ENCODE assay signal across 21 cellular contexts in genomic region chr16:88618182-88618955, GRCh38. TPM values are rescaled to one million over a fixed set of nuclear protein-coding genes. Genes with fewer than 3 reads are reported as not detected.
DNase-seq lines count a peak whose midpoint lies in the region; ATAC-seq and TF ChIP-seq lines count a peak whose summit lies in the region.
"Had no signal": no experiment of that assay in that cellular context is flagged by ENCODE, and none has a peak within 500 bp of the region (broad histone marks: within the 10 kb centered on the region; RNA-seq: fewer than 3 reads in every experiment).

No MANE protein-coding gene starts in this region.

- no peak overlapping the region for H3K4me3 ChIP-seq in CD8-positive, alpha-beta T cell (ENCODE audit: low read depth, low read length)
- H3K4me3 ChIP-seq in IMR-90 (ENCODE audit: insufficient read depth, low read depth, low read length) (no peak overlapping the region), colonic mucosa (no peak overlapping the region)
- H3K4me3 ChIP-seq: ascending aorta; BLaER1 treated with 17β-estradiol and CSF1 and Interleukin-3, amounts not matched to agents 10 nM and 100 nM; GM12878; psoas muscle had no signal

- H3K27me3 ChIP-seq in CD8-positive, alpha-beta T cell (ENCODE audit: insufficient read depth, low read length) = no peaks in the 10 kb centered on the region
- H3K27me3 ChIP-seq in IMR-90 (ENCODE audit: control insufficient read depth, insufficient read depth, low read length) (no peaks in the 10 kb centered on the region), colonic mucosa (no peaks in the 10 kb centered on the region)
- H3K27me3 ChIP-seq: ascending aorta; BLaER1 treated with 17β-estradiol and CSF1 and Interleukin-3, amounts not matched to agents 10 nM and 100 nM had no signal

- no peak overlapping the region for H3K23ac ChIP-seq in IMR-90 (ENCODE audit: low read depth, low read length)

- no TSS peak for BruUV-seq in IMR-90 (replicated peaks; lab: Mats Ljungman, UMichigan)

- H3K18ac ChIP-seq in IMR-90 (ENCODE audit: low read depth, low read length) = no peak overlapping the region

- no peaks in the 10 kb centered on the region for H3K27me3 Mint-ChIP-seq in CD8-positive, alpha-beta T cell (ENCODE audit: low read depth)
- H3K27me3 Mint-ChIP-seq: activated B cell treated with CpG ODN at 0.5 μM for 24 hours had no signal

- H3K4me1 ChIP-seq in CD8-positive, alpha-beta T cell (ENCODE audit: insufficient read depth, low read length) = peaks cover 28% of the 10 kb centered on the region
- H3K4me1 ChIP-seq in IMR-90 (ENCODE audit: control insufficient read depth, insufficient read depth, low read length) = peaks cover 33% of the 10 kb centered on the region
- H3K4me1 ChIP-seq in colonic mucosa = peaks cover 32% of the 10 kb centered on the region
- H3K4me1 ChIP-seq: ascending aorta, psoas muscle had no signal

- CTCF ChIA-PET in CD8-positive, alpha-beta T cell (lab: Charles Lee) = no interaction called here
- CTCF ChIA-PET in IMR-90 (lab: Yijun Ruan, JAX) = no interaction called here

- H4K8ac ChIP-seq in IMR-90 (ENCODE audit: low read depth in 2 of 2, low read length in 2 of 2) = peak overlapping the region in 1 of 2 experiments; percentile 43; a peak in 1 of 4 replicates

- no peak overlapping the region for H3K14ac ChIP-seq in IMR-90 (replicated peaks; ENCODE audit: low read depth, low read length)

- peaks cover 32% of the 10 kb centered on the region for H3K9me1 ChIP-seq in IMR-90 (ENCODE audit: insufficient read depth, low read length)

- H2AK5ac ChIP-seq in IMR-90 (ENCODE audit: low read depth, low read length) = no peak overlapping the region

- no peaks in the 10 kb centered on the region for H3K9me3 ChIP-seq in CD8-positive, alpha-beta T cell (ENCODE audit: low read length)
- no peaks in the 10 kb centered on the region for H3K9me3 ChIP-seq in IMR-90 (ENCODE audit: control insufficient read depth, insufficient read depth, low read length)
- no peaks in the 10 kb centered on the region for H3K9me3 ChIP-seq in colonic mucosa
- H3K9me3 ChIP-seq: ascending aorta; BLaER1 treated with 17β-estradiol and CSF1 and Interleukin-3, amounts not matched to agents 10 nM and 100 nM; psoas muscle; SK-N-SH had no signal

- peaks cover 89% of the 10 kb centered on the region for H4K20me1 ChIP-seq in IMR-90 (ENCODE audit: insufficient read depth, low read length)

- no peaks in the 10 kb centered on the region for H3K9me3 Mint-ChIP-seq in CD8-positive, alpha-beta T cell
- H3K9me3 Mint-ChIP-seq: activated B cell treated with CpG ODN at 0.5 μM for 24 hours; activated T-cell treated with anti-CD3 and anti-CD28 coated beads, Interleukin-2, amount 50 U/mL, for 72 hours had no signal

- H3K79me1 ChIP-seq in IMR-90 (ENCODE audit: low read depth in 1 of 2, low read length in 2 of 2) = peaks cover 8 to 87% of the 10 kb centered on the region in 2 experiments

- WGBS in IMR-90 (ENCODE audit: extremely low coverage in 2 of 2, insufficient read length in 1 of 2), 2 experiments = 79% methylated on average over 9 of the region's 20 CpGs; no CpG with 5 or more reads in 1 of the 2 experiments

- TF ChIP-seq RAD21 in IMR-90 (IDR thresholded peaks at IDR 0.05; ENCODE audit: low read length) = no peak

- no peak overlapping the region; the same call in 1 of the 2 replicates for H2BK20ac ChIP-seq in IMR-90 (ENCODE audit: low read depth, low read length)

- no peak overlapping the region; the same call in 1 of the 2 replicates for H4K5ac ChIP-seq in IMR-90 (ENCODE audit: low read depth, low read length)

- H4K91ac ChIP-seq in IMR-90 (ENCODE audit: insufficient read depth, low read depth, low read length) = peak overlapping the region; percentile 82; the same call in 1 of the 2 replicates

- no peak overlapping the region for H3K4me2 ChIP-seq in IMR-90 (ENCODE audit: low read depth, low read length)
- H3K4me2 ChIP-seq: SK-N-SH had no signal

- H3K4me1 Mint-ChIP-seq in CD8-positive, alpha-beta T cell (ENCODE audit: low read depth) = peaks cover 31% of the 10 kb centered on the region
- H3K4me1 Mint-ChIP-seq: activated B cell treated with CpG ODN at 0.5 μM for 24 hours had no signal

- peaks cover 69% of the 10 kb centered on the region for H3K36me3 Mint-ChIP-seq in CD8-positive, alpha-beta T cell

- no peak overlapping the region for H2BK5ac ChIP-seq in IMR-90 (ENCODE audit: low read depth, low read length, poor library complexity, severe bottlenecking)

- DNase-seq in CD8-positive, alpha-beta T cell = peak in 1 of 7 experiments; percentile 5
- DNase-seq in IMR-90 (peak; percentile 15), colonic mucosa (peak; percentile 45), myocyte (ENCODE audit: low read depth) (peak; percentile 41), NCI-H1436 treated with DMSO at 0.1 percent for 48 hours (lab: John Stamatoyannopoulos, UW) (no peak), Kasumi-1 (lab: John Stamatoyannopoulos, UW) (no peak)
- DNase-seq: activated B cell treated with CpG ODN at 0.5 μM for 24 hours; activated T-cell treated with anti-CD3 and anti-CD28 coated beads, Interleukin-2, amount 50 U/mL, for 72 hours; effector CD4-positive, alpha-beta T cell; EL; NCI-H1105 treated with DMSO at 0.1 percent for 48 hours; NCI-H345; psoas muscle; SK-N-SH; stimulated activated CD4-positive, alpha-beta T cell treated with anti-CD3 and anti-CD28 coated beads, Interleukin-2, amount 100 ng/mL, for 48 hours had no signal

- peak overlapping the region; percentile 99 for H3K27ac Mint-ChIP-seq in CD8-positive, alpha-beta T cell
- H3K27ac Mint-ChIP-seq: activated B cell treated with CpG ODN at 0.5 μM for 24 hours had no signal

- POLR2A ChIA-PET in CD8-positive, alpha-beta T cell (lab: Charles Lee) = interaction anchor here (2.3 to 2.5 kb wide), 2 partner anchors 12 to 19 kb away, joined by 11 to 12 read pairs; partner anchors contain the start of gene IL17C
- POLR2A ChIA-PET in IMR-90 (lab: Charles Lee; ENCODE audit: unreplicated experiment) = no interaction called here

- H3K9ac ChIP-seq in IMR-90 (ENCODE audit: low read depth, low read length) (no peak overlapping the region), colonic mucosa (ENCODE audit: low read depth in 2 of 2, low read length in 2 of 2) (no peak overlapping the region)
- H3K9ac ChIP-seq: SK-N-SH had no signal

- no peak for TF ChIP-seq POLR2A in IMR-90 (IDR thresholded peaks at IDR 0.05; ENCODE audit: low read depth, low read length)

- TF ChIP-seq CTCF in CD8-positive, alpha-beta T cell (IDR thresholded peaks at IDR 0.05) = no peak
- TF ChIP-seq CTCF in IMR-90 (conservative IDR thresholded peaks at IDR 0.05; ENCODE audit: low read depth, low read length) (no peak), colonic mucosa (IDR thresholded peaks at IDR 0.05) (no peak)

- no peak overlapping the region for H2AK9ac ChIP-seq in IMR-90 (replicated peaks; ENCODE audit: low read depth, low read length, poor library complexity)

- intact Hi-C loops in CD8-positive, alpha-beta T cell (cut with DNase I, micrococcal nuclease) = loop anchor here in 1 of 2 experiments (5.0 kb wide), 1 partner anchor 46 kb away; the partner anchor contains the start of gene ZC3H18
- intact Hi-C loops in IMR-90 (cut with micrococcal nuclease) (no loop called here), colonic mucosa (cut with DNase I) (no loop called here)

- H2BK120ac ChIP-seq in IMR-90 (ENCODE audit: low read depth, low read length) = 0 out of 2 replicates have a peak overlapping the region, but pooled peaks have one; percentile 27

- no peak overlapping the region for H3K4me3 Mint-ChIP-seq in CD8-positive, alpha-beta T cell
- H3K4me3 Mint-ChIP-seq: activated B cell treated with CpG ODN at 0.5 μM for 24 hours had no signal

- no peak for ATAC-seq in CD8-positive, alpha-beta T cell
- ATAC-seq in IMR-90 (ENCODE audit: low read depth) (no peak), GM21786 (IDR thresholded peaks at IDR 0.05; ENCODE audit: unreplicated experiment) (no peak)
- ATAC-seq in activated CD4-positive, CD25-positive, alpha-beta regulatory T cell treated with anti-CD3 and anti-CD28 coated beads, Interleukin-2, amount 50 U/mL, for 24 hours = no peak
- ATAC-seq: activated T-cell treated with anti-CD3 and anti-CD28 coated beads, Interleukin-2, amount 50 U/mL, for 72 hours; GM12878 had no signal

- dilution Hi-C loops in IMR-90 (cut with HindIII; ENCODE audit: low sequenced_read_pairs, unreplicated experiment) = no loop called here

- H3K36me3 ChIP-seq in CD8-positive, alpha-beta T cell (ENCODE audit: insufficient read depth, low read length) = peaks cover 17% of the 10 kb centered on the region
- H3K36me3 ChIP-seq in IMR-90 (ENCODE audit: control insufficient read depth, insufficient read depth, low read length) = peaks cover 22% of the 10 kb centered on the region
- H3K36me3 ChIP-seq in colonic mucosa = peaks cover 13% of the 10 kb centered on the region

- H2BK15ac ChIP-seq in IMR-90 (ENCODE audit: low read depth, low read length) = peak overlapping the region; percentile 29; the same call in 2 of the 3 replicates

- H3K56ac ChIP-seq in IMR-90 (ENCODE audit: extremely low read depth, insufficient read depth, low read length) = no peak overlapping the region

- peak overlapping the region; percentile 33 for H2AFZ ChIP-seq in IMR-90 (replicated peaks; ENCODE audit: low read length, poor library complexity)

- peak overlapping the region; percentile 26; the same call in 1 of the 2 replicates for H3K4ac ChIP-seq in IMR-90 (ENCODE audit: low read depth, low read length)

- H3K27ac ChIP-seq in CD8-positive, alpha-beta T cell (ENCODE audit: low read depth, low read length) = peak overlapping the region; percentile 69
- H3K27ac ChIP-seq in IMR-90 (ENCODE audit: insufficient read depth, low read length) (no peak overlapping the region), colonic mucosa (peak overlapping the region; percentile 83)
- H3K27ac ChIP-seq: ascending aorta; BLaER1 treated with 17β-estradiol and CSF1 and Interleukin-3, amounts not matched to agents 10 nM and 100 nM; psoas muscle had no signal

- in situ Hi-C loops in IMR-90 (cut with MboI; ENCODE audit: low sequenced_read_pairs) = no loop called here

RNA-seq across cellular contexts. Expression of gene IL17C, which starts 20.0 kb away (rescaled TPM):
- under 1 TPM; 0.56 to 0.81 TPM for total RNA-seq in CD8-positive, alpha-beta T cell
- total RNA-seq in IMR-90 (2012; rRNA removed) = not detected in 2 replicates
- polyA plus RNA-seq in IMR-90 (2012; rRNA removed) = 0.09 TPM in 1 of 2 replicates, not detected in the other
- 0.12 TPM in 1 of 2 replicates, not detected in the other for polyA plus RNA-seq in IMR-90 (2012; cell fraction: cytosol; rRNA removed)
- polyA plus RNA-seq in IMR-90 (2012; cell fraction: nucleus; rRNA removed; ENCODE audit: low replicate concordance) = 0.71 and 1.6 TPM in 2 replicates
- not detected for total RNA-seq in colonic mucosa
- total RNA-seq in myocyte = not detected in 2 replicates
- not detected for polyA plus RNA-seq in myocyte (2012)
- total RNA-seq: ascending aorta, frontal cortex, GM12878, psoas muscle had no signal
- polyA plus RNA-seq: GM12878, psoas muscle had no signal

RNA-seq across cellular contexts. Expression of gene CYBA, which starts 32.5 kb away (rescaled TPM):
- 100 to 1,000 TPM; 312 to 320 TPM for total RNA-seq in CD8-positive, alpha-beta T cell
- total RNA-seq in IMR-90 (2012; rRNA removed) = 65.6 and 90.5 TPM in 2 replicates
- polyA plus RNA-seq in IMR-90 (2012; rRNA removed) = 169 and 228 TPM in 2 replicates
- polyA plus RNA-seq in IMR-90 (2012; cell fraction: cytosol; rRNA removed) = 205 and 351 TPM in 2 replicates
- 119 and 281 TPM in 2 replicates for polyA plus RNA-seq in IMR-90 (2012; cell fraction: nucleus; rRNA removed; ENCODE audit: low replicate concordance)
- total RNA-seq in colonic mucosa = 100 to 1,000 TPM; 368 to 389 TPM
- total RNA-seq in myocyte = 0.26 and 1.0 TPM in 2 replicates
- polyA plus RNA-seq in myocyte (2012) = 0.72 TPM

RNA-seq across cellular contexts. Expression of gene MVD, which starts 44.5 kb away (rescaled TPM):
- total RNA-seq in CD8-positive, alpha-beta T cell = 100 to 1,000 TPM; 118 to 124 TPM
- 17.2 and 18.3 TPM in 2 replicates for total RNA-seq in IMR-90 (2012; rRNA removed)
- 28.4 and 33.1 TPM in 2 replicates for polyA plus RNA-seq in IMR-90 (2012; rRNA removed)
- polyA plus RNA-seq in IMR-90 (2012; cell fraction: cytosol; rRNA removed) = 28.1 and 45.4 TPM in 2 replicates
- 63.8 and 197 TPM in 2 replicates for polyA plus RNA-seq in IMR-90 (2012; cell fraction: nucleus; rRNA removed; ENCODE audit: low replicate concordance)
- 100 to 1,000 TPM in 1 of 2 donors, 10 to 100 TPM in 1; 86.2 to 132 TPM for total RNA-seq in colonic mucosa
- total RNA-seq in myocyte = 55.8 and 177 TPM in 2 replicates
- polyA plus RNA-seq in myocyte (2012) = 90.9 TPM

RNA-seq across cellular contexts. Expression of gene ZC3H18, which starts 48.2 kb away (rescaled TPM):
- 100 to 1,000 TPM; 140 to 149 TPM for total RNA-seq in CD8-positive, alpha-beta T cell
- total RNA-seq in IMR-90 (2012; rRNA removed) = 3.4 and 4.2 TPM in 2 replicates
- polyA plus RNA-seq in IMR-90 (2012; rRNA removed) = 21.3 and 22.7 TPM in 2 replicates
- 15.4 and 23.2 TPM in 2 replicates for polyA plus RNA-seq in IMR-90 (2012; cell fraction: cytosol; rRNA removed)
- polyA plus RNA-seq in IMR-90 (2012; cell fraction: nucleus; rRNA removed; ENCODE audit: low replicate concordance) = 64.2 and 65.2 TPM in 2 replicates
- total RNA-seq in colonic mucosa = 10 to 100 TPM; 31.9 to 66.3 TPM
- 10.4 and 13.4 TPM in 2 replicates for total RNA-seq in myocyte
- 20.7 TPM for polyA plus RNA-seq in myocyte (2012)

Comparison
In these comparisons a context has a peak if more than half of its experiments do, and no peak if none do; other contexts are left out.
1. DNase-seq: peak in IMR-90 (single experiment), colonic mucosa (single experiment) and myocyte (single experiment); none in NCI-H1436 treated with DMSO at 0.1 percent for 48 hours (single experiment) and Kasumi-1 (0 of 2).
2. RNA of gene CYBA, which starts 32.5 kb away (total RNA-seq): 368 to 389 TPM in colonic mucosa, 312 to 320 TPM in CD8-positive, alpha-beta T cell and 65.6 to 90.5 TPM in IMR-90; 0.26 to 1.0 TPM in myocyte; every median in the first group is over 10 times any median in the second.